ENCODE assay signal across 10 cellular contexts in genomic region chr16:29663020-29663828, GRCh38. TPM values are rescaled to one million over a fixed set of nuclear protein-coding genes. Genes with fewer than 3 reads are reported as not detected.
DNase-seq lines count a peak whose midpoint lies in the region; ATAC-seq lines count a peak whose summit lies in the region.
"Had no signal": no experiment of that assay in that cellular context is flagged by ENCODE, and none has a peak within 500 bp of the region (broad histone marks: within the 10 kb centered on the region; RNA-seq: fewer than 3 reads in every experiment).

Gene SPN, plus strand, starts transcription at chr16:29663247. Its CDS starts 482 bp downstream, at chr16:29663729.

- peaks cover 74% of the 10 kb centered on the region for H3K4me1 Mint-ChIP-seq in T-helper 17 cell
- H3K4me1 Mint-ChIP-seq in stimulated activated naive CD8-positive, alpha-beta T cell treated with anti-CD3 and anti-CD28 coated beads, Interleukin-15, Interleukin-2, amounts not matched to agents 100 ng/mL and 50 ng/mL, for 24 hours (ENCODE audit: low read depth), result peaks cover 78% of the 10 kb centered on the region

- no peaks in the 10 kb centered on the region for H3K9me3 Mint-ChIP-seq in stimulated activated naive CD8-positive, alpha-beta T cell treated with anti-CD3 and anti-CD28 coated beads, Interleukin-15, Interleukin-2, amounts not matched to agents 100 ng/mL and 50 ng/mL, for 24 hours

- H3K36me3 Mint-ChIP-seq in T-helper 17 cell (ENCODE audit: low read depth), result peaks cover 13% of the 10 kb centered on the region
- H3K36me3 Mint-ChIP-seq in stimulated activated naive CD8-positive, alpha-beta T cell treated with anti-CD3 and anti-CD28 coated beads, Interleukin-15, Interleukin-2, amounts not matched to agents 100 ng/mL and 50 ng/mL, for 24 hours (ENCODE audit: low read depth), result peaks cover 36% of the 10 kb centered on the region

- no peaks in the 10 kb centered on the region for H3K9me3 ChIP-seq in T-helper 17 cell (ENCODE audit: control insufficient read depth, low read length, poor library complexity, severe bottlenecking)
- H3K9me3 ChIP-seq: pancreas had no signal

- no peaks in the 10 kb centered on the region for H3K27me3 Mint-ChIP-seq in T-helper 17 cell
- H3K27me3 Mint-ChIP-seq in stimulated activated naive CD8-positive, alpha-beta T cell treated with anti-CD3 and anti-CD28 coated beads, Interleukin-15, Interleukin-2, amounts not matched to agents 100 ng/mL and 50 ng/mL, for 24 hours, result no peaks in the 10 kb centered on the region

- peak within 1 kb of the TSS; percentile 99 for H3K27ac Mint-ChIP-seq in T-helper 17 cell
- peak within 1 kb of the TSS; percentile 99 for H3K27ac Mint-ChIP-seq in stimulated activated naive CD8-positive, alpha-beta T cell treated with anti-CD3 and anti-CD28 coated beads, Interleukin-15, Interleukin-2, amounts not matched to agents 100 ng/mL and 50 ng/mL, for 24 hours

- H3K4me3 Mint-ChIP-seq in T-helper 17 cell, result peak within 1 kb of the TSS; percentile 98
- H3K4me3 Mint-ChIP-seq in stimulated activated naive CD8-positive, alpha-beta T cell treated with anti-CD3 and anti-CD28 coated beads, Interleukin-15, Interleukin-2, amounts not matched to agents 100 ng/mL and 50 ng/mL, for 24 hours, result peak within 1 kb of the TSS; percentile 100

- peak; percentile 23 for ATAC-seq in T-helper 17 cell
- no peak for ATAC-seq in GM19351 (IDR thresholded peaks at IDR 0.05; ENCODE audit: unreplicated experiment)
- ATAC-seq in GM21825 (IDR thresholded peaks at IDR 0.05; ENCODE audit: unreplicated experiment), result no peak

- peak; percentile 67 for DNase-seq in NK-92 treated with Interleukin-12 subunit alpha and Interleukin-12 subunit beta, amount 100 ng/mL, for 24 hours (lab: John Stamatoyannopoulos, UW)
- DNase-seq in NK-92 (lab: John Stamatoyannopoulos, UW; ENCODE audit: unreplicated experiment) (no peak), T-helper 17 cell (peak in 2 of 3 donors; percentile 19 to 21), DMS 273 (lab: John Stamatoyannopoulos, UW; ENCODE audit: unreplicated experiment) (no peak)
- peak; percentile 10 for DNase-seq in effector CD4-positive, alpha-beta T cell
- DNase-seq: pancreas had no signal

RNA-seq across cellular contexts. Expression of gene SPN, which starts in this region (rescaled TPM):
- 100 to 1,000 TPM; 122 to 147 TPM for total RNA-seq in T-helper 17 cell
- total RNA-seq: bronchial epithelial cell had no signal

Comparison
In these comparisons a context has a peak if more than half of its experiments do, and no peak if none do; other contexts are left out.
1. DNase-seq: peak in NK-92 treated with Interleukin-12 subunit alpha and Interleukin-12 subunit beta, amount 100 ng/mL, for 24 hours (single experiment), T-helper 17 cell (2 of 3) and effector CD4-positive, alpha-beta T cell (single experiment); none in NK-92 (single experiment) and DMS 273 (single experiment).